7 cellular contexts compared by ENCODE assay signal in the genomic region with DNA sequence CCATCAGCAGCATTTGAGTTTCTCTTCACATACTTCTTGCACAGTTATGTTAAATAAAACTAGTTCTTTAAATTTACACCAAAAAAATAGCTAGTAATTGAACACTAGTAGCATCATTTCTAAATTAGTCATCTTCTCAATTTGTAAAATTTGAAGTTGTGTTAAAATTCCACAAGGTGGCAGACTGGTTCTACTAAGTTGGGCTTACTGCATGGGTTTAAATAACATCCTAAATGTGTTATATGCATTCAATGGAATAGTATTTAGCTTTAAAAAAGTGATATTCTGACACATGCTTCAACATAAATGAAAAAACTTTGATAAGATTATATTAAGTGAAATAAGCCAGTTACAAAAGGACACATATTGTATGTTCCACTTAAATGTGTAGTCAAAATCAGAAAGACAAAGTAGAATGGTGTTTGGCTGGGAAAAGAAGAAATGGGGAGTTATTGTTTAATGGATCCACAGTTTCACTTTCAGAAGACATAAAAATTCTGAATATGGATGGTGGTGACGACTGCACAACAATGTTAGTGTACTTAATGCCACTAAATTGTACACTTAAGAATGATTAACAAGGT. TPM values are rescaled to one million over a fixed set of nuclear protein-coding genes. Genes with fewer than 3 reads are reported as not detected.
DNase-seq lines count a peak whose midpoint lies in the region; TF ChIP-seq lines count a peak whose summit lies in the region.

No MANE protein-coding gene starts in this region.

- H2AFZ ChIP-seq in Karpas-422 (ENCODE audit: low read length) (no peak overlapping the region), neuronal stem cell (ENCODE audit: low read length) (no peak overlapping the region)

- H3K9me2 ChIP-seq in Karpas-422 (replicated peaks; ENCODE audit: insufficient read depth, low read length): no peaks in the 10 kb centered on the region

- no peaks in the 10 kb centered on the region for H4K20me1 ChIP-seq in Karpas-422 (ENCODE audit: insufficient read depth, low read depth, low read length)

- no peaks in the 10 kb centered on the region for H3K79me1 ChIP-seq in neuronal stem cell (ENCODE audit: low read depth, low read length)

- H3K4ac ChIP-seq in neuronal stem cell (ENCODE audit: low read length): no peak overlapping the region

- WGBS in neuronal stem cell (ENCODE audit: extremely low coverage in 2 of 2, insufficient read length in 2 of 2, insufficient replicate concordance in 1 of 2), 2 donors: no CpG with 5 or more reads among the region's 1 CpG

- H3K27ac ChIP-seq in Karpas-422 (ENCODE audit: low read length) (no peak overlapping the region), neuronal stem cell (replicated peaks; ENCODE audit: low read length) (no peak overlapping the region)

- H3K9ac ChIP-seq in Karpas-422 (ENCODE audit: low read length) (no peak overlapping the region), neuronal stem cell (ENCODE audit: low read depth, low read length, poor library complexity) (no peak overlapping the region)

- H3K36me3 ChIP-seq in Karpas-422 (ENCODE audit: insufficient read depth, low read length) (no peaks in the 10 kb centered on the region), neuronal stem cell (replicated peaks in 1 of 2; ENCODE audit: control insufficient read depth in 2 of 2, insufficient read depth in 2 of 2, low read length in 2 of 2) (no peaks in the 10 kb centered on the region)

- H2BK15ac ChIP-seq in neuronal stem cell (ENCODE audit: low read length): no peak overlapping the region

- H3K4me1 ChIP-seq in Karpas-422 (ENCODE audit: low read length): no peaks in the 10 kb centered on the region
- H3K4me1 ChIP-seq in neuronal stem cell (ENCODE audit: control insufficient read depth in 2 of 2, insufficient read depth in 1 of 2, low read depth in 1 of 2, low read length in 2 of 2): no peaks in the 10 kb centered on the region

- H3K23ac ChIP-seq in neuronal stem cell (ENCODE audit: low read depth, low read length, poor library complexity): no peak overlapping the region

- DNase-seq in GM04504 (ENCODE audit: low read depth) (peak; percentile 34), Karpas-422 (peak; percentile 85), RPMI8226 (peak; percentile 64), epithelial cell of proximal tubule (ENCODE audit: low read depth) (peak; percentile 37), neuronal stem cell (ENCODE audit: low spot score) (peak; percentile 18)
- no peak for DNase-seq in activated naive CD4-positive, alpha-beta T cell treated with Interleukin-2 at 50 U/mL for 16 hours
- no peak for DNase-seq in stimulated activated CD4-positive, alpha-beta T cell treated with anti-CD3 and anti-CD28 coated beads, Interleukin-1b, Interleukin-23, amount 100 ng/mL, for 48 hours

- H2BK5ac ChIP-seq in neuronal stem cell (ENCODE audit: low read length): no peak overlapping the region

- no peak overlapping the region for H4K91ac ChIP-seq in neuronal stem cell (ENCODE audit: low read depth, low read length, poor library complexity)

- no peak overlapping the region for H2BK120ac ChIP-seq in neuronal stem cell (ENCODE audit: low read depth, low read length)

- H3K4me3 ChIP-seq in Karpas-422 (ENCODE audit: low read length) (no peak overlapping the region), epithelial cell of proximal tubule (ENCODE audit: low read depth, low read length) (no peak overlapping the region), neuronal stem cell (ENCODE audit: low read length in 2 of 2) (no peak overlapping the region)

- no peak overlapping the region for H3K4me2 ChIP-seq in Karpas-422 (ENCODE audit: low read depth, low read length, poor library complexity, severe bottlenecking)
- H3K4me2 ChIP-seq in neuronal stem cell (ENCODE audit: insufficient read depth, low read length, poor library complexity, severe bottlenecking): no peak overlapping the region

- peak; percentile 60 for TF ChIP-seq CTCF in epithelial cell of proximal tubule (conservative IDR thresholded peaks at IDR 0.05; ENCODE audit: low read depth, low read length)

- no peak overlapping the region for H4K8ac ChIP-seq in neuronal stem cell (ENCODE audit: low read depth, low read length)

- H2AK5ac ChIP-seq in neuronal stem cell (ENCODE audit: low read depth, low read length): no peak overlapping the region

- H3K9me3 ChIP-seq in Karpas-422 (ENCODE audit: low read length) (no peaks in the 10 kb centered on the region), neuronal stem cell (replicated peaks in 1 of 2; ENCODE audit: control insufficient read depth in 2 of 2, insufficient read depth in 1 of 2, low read depth in 1 of 2, low read length in 2 of 2) (no peaks in the 10 kb centered on the region)

- H2BK12ac ChIP-seq in neuronal stem cell (ENCODE audit: low read length): no peak overlapping the region

- H3K79me2 ChIP-seq in Karpas-422 (ENCODE audit: low read length): no peaks in the 10 kb centered on the region

- no peak overlapping the region for H3K18ac ChIP-seq in neuronal stem cell (ENCODE audit: low read length)

- H3K27me3 ChIP-seq in Karpas-422 (ENCODE audit: low read length) (no peaks in the 10 kb centered on the region), neuronal stem cell (ENCODE audit: control insufficient read depth in 3 of 3, insufficient read depth in 3 of 3, low read depth in 1 of 3, low read length in 3 of 3) (peaks cover 0 to 3% (median 0%) of the 10 kb centered on the region in 3 experiments)

- H3K14ac ChIP-seq in neuronal stem cell (ENCODE audit: low read length): no peak overlapping the region

RNA-seq across cellular contexts. Expression of a gene that starts 28.7 kb away (rescaled TPM):
- 85.5 and 102 TPM in 2 replicates for total RNA-seq in Karpas-422 (2014; rRNA removed; shearing (Covaris generic); ENCODE audit: low replicate concordance)
- total RNA-seq in epithelial cell of proximal tubule: 41.3 and 45.4 TPM in 2 replicates
- 84.1 TPM for polyA plus RNA-seq in neuronal stem cell (2013, experiment 1 of 2)
- polyA plus RNA-seq in neuronal stem cell (2013, experiment 2 of 2): 83.5 TPM

RNA-seq across cellular contexts. Expression of a gene that starts 33.1 kb away (rescaled TPM):
- 72.6 and 114 TPM in 2 replicates for total RNA-seq in Karpas-422 (2014; rRNA removed; shearing (Covaris generic); ENCODE audit: low replicate concordance)
- total RNA-seq in epithelial cell of proximal tubule: 66.8 and 83.7 TPM in 2 replicates
- 55.3 TPM for polyA plus RNA-seq in neuronal stem cell (2013, experiment 1 of 2)
- 56.0 TPM for polyA plus RNA-seq in neuronal stem cell (2013, experiment 2 of 2)

RNA-seq across cellular contexts. Expression of a gene that starts 33.7 kb away (rescaled TPM):
- total RNA-seq in Karpas-422 (2014; rRNA removed; shearing (Covaris generic); ENCODE audit: low replicate concordance): 124 and 167 TPM in 2 replicates
- total RNA-seq in epithelial cell of proximal tubule: 45.1 and 46.1 TPM in 2 replicates
- 64.1 TPM for polyA plus RNA-seq in neuronal stem cell (2013, experiment 1 of 2)
- 65.3 TPM for polyA plus RNA-seq in neuronal stem cell (2013, experiment 2 of 2)

Comparison
In these comparisons a context has a peak if more than half of its experiments do, and no peak if none do; other contexts are left out.
1. DNase-seq: peak in GM04504 (single experiment), Karpas-422 (single experiment), RPMI8226 (single experiment), epithelial cell of proximal tubule (single experiment) and neuronal stem cell (single experiment); none in activated naive CD4-positive, alpha-beta T cell treated with Interleukin-2 at 50 U/mL for 16 hours (single experiment) and stimulated activated CD4-positive, alpha-beta T cell treated with anti-CD3 and anti-CD28 coated beads, Interleukin-1b, Interleukin-23, amount 100 ng/mL, for 48 hours (single experiment).